ENCODE assay signal across 15 cellular contexts in genomic region chr2:203623616-203624015, GRCh38.
DNase-seq lines count a peak whose midpoint lies in the region; ATAC-seq, FAIRE-seq and TF ChIP-seq lines count a peak whose summit lies in the region.
"Had no signal": no experiment of that assay in that cellular context is flagged by ENCODE, and none has a peak within 500 bp of the region (broad histone marks: within the 10 kb centered on the region; RNA-seq: fewer than 3 reads in every experiment).

No MANE protein-coding gene starts in this region.

- peak; percentile 75 for DNase-seq in DND-41
- DNase-seq in NCI-H510A (lab: John Stamatoyannopoulos, UW): peak; percentile 22
- peak; percentile 29 for DNase-seq in bronchial epithelial cell (ENCODE audit: low read depth)
- peak; percentile 4 for DNase-seq in occipital lobe (lab: John Stamatoyannopoulos, UW)
- no peak for DNase-seq in DMS79 (lab: John Stamatoyannopoulos, UW)
- DNase-seq in NCI-H146 (lab: John Stamatoyannopoulos, UW): no peak
- no peak for DNase-seq in cerebellum (ENCODE audit: low spot score)
- DNase-seq: activated T-cell treated with anti-CD3 and anti-CD28 coated beads, Interleukin-2, amount 50 U/mL, for 48 hours; COR-L47; left ventricle myocardium inferior; NCI-H1694; SHP77 had no signal

- H3K4me3 ChIP-seq in DND-41 (ENCODE audit: low read depth in 1 of 2, low read length in 2 of 2) (peak overlapping the region in 1 of 2 experiments; percentile 1; a peak in 1 of 4 replicates), bronchial epithelial cell (ENCODE audit: low read depth, low read length) (no peak overlapping the region)
- H3K4me3 ChIP-seq: left ventricle myocardium inferior, thoracic aorta had no signal

- FAIRE-seq in bronchial epithelial cell (lab: Jason Lieb, UNC): no peak
- FAIRE-seq: GM12891 had no signal

- peak overlapping the region; percentile 36 for H3K4me2 ChIP-seq in DND-41 (ENCODE audit: insufficient read depth, low read length)

- peaks cover 8% of the 10 kb centered on the region for H3K9me3 ChIP-seq in DND-41 (ENCODE audit: insufficient read depth, low read length, severe bottlenecking)
- H3K9me3 ChIP-seq: thoracic aorta had no signal

- TF ChIP-seq CTCF in DND-41 (IDR thresholded peaks at IDR 0.05; ENCODE audit: borderline replicate concordance, extremely low read depth, low read length, poor library complexity, severe bottlenecking) (no peak), bronchial epithelial cell (IDR thresholded peaks at IDR 0.05; ENCODE audit: insufficient read depth, low read length, severe bottlenecking) (no peak)

- H3K36me3 ChIP-seq in DND-41 (ENCODE audit: insufficient read depth, low read length) (no peaks in the 10 kb centered on the region), bronchial epithelial cell (ENCODE audit: control insufficient read depth, insufficient read depth, low read length) (no peaks in the 10 kb centered on the region)
- H3K36me3 ChIP-seq: left ventricle myocardium inferior, thoracic aorta had no signal

- H3K79me2 ChIP-seq in DND-41 (ENCODE audit: insufficient read depth, low read length): no peaks in the 10 kb centered on the region

- ATAC-seq in DND-41 (ENCODE audit: insufficient read depth, low read depth) (peak; percentile 99), HG02588 (IDR thresholded peaks at IDR 0.05; ENCODE audit: unreplicated experiment) (no peak)

- peaks cover 19% of the 10 kb centered on the region for H3K4me1 ChIP-seq in DND-41 (ENCODE audit: insufficient read depth, low read length)

- H2AFZ ChIP-seq in DND-41 (ENCODE audit: low read depth, low read length): peak overlapping the region; percentile 23

- H3K27me3 ChIP-seq in DND-41 (ENCODE audit: insufficient read depth, low read length, poor library complexity) (no peaks in the 10 kb centered on the region), bronchial epithelial cell (ENCODE audit: control insufficient read depth, insufficient read depth, low read length) (no peaks in the 10 kb centered on the region)

- H4K20me1 ChIP-seq in DND-41 (ENCODE audit: insufficient read depth, low read length): no peaks in the 10 kb centered on the region

- H3K27ac ChIP-seq in DND-41 (ENCODE audit: low read length): peak overlapping the region; percentile 76
- H3K27ac ChIP-seq: left ventricle myocardium inferior, thoracic aorta had no signal

- H3K9ac ChIP-seq in DND-41 (ENCODE audit: low read depth, low read length): peak overlapping the region; percentile 12; the same call in 1 of the 2 replicates

Comparison
In these comparisons a context has a peak if more than half of its experiments do, and no peak if none do; other contexts are left out.
1. DNase-seq: peak in DND-41 (single experiment), NCI-H510A (single experiment), bronchial epithelial cell (single experiment) and occipital lobe (single experiment); none in DMS79 (single experiment), NCI-H146 (single experiment) and cerebellum (single experiment).